23 cellular contexts compared by ENCODE assay signal in the genomic region with DNA sequence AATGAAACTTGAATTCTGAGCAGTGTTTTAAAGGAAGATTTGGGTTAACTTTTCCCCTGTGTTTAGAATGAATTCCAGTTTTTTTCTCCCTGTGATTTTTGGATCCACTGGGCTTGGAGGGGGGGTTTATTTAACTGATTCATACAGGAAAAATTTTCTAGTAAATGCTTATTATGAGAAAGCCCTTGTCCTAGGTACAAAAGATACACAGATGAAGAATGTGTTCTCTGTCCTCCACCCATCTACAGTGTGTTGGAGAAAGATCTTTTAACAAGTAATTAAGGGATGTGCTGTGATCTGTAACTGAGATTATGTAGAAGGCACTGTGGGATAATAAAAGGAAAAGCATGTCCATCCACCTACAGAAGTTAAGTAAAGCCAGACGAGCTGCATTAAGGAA.
A peak's percentile ranks its signal among the peaks of the same experiment; 100 is the strongest.
DNase-seq lines count a peak whose midpoint lies in the region; ATAC-seq, FAIRE-seq and TF ChIP-seq lines count a peak whose summit lies in the region.
"Had no signal": no experiment of that assay in that cellular context is flagged by ENCODE, and none has a peak within 500 bp of the region (broad histone marks: within the 10 kb centered on the region; RNA-seq: fewer than 3 reads in every experiment).

No MANE protein-coding gene starts in this region.

- H3K36me3 ChIP-seq in osteoblast (ENCODE audit: insufficient read depth, low read length) (no peaks in the 10 kb centered on the region), ascending aorta (no peaks in the 10 kb centered on the region)
- H3K36me3 ChIP-seq: esophagus squamous epithelium, heart left ventricle, thoracic aorta had no signal

- in situ Hi-C loops in astrocyte of the spinal cord (cut with HindIII; ENCODE audit: low sequenced_read_pairs), result no loop called here

- H3K4me1 ChIP-seq in osteoblast (ENCODE audit: insufficient read depth, low read length), result peaks cover 11% of the 10 kb centered on the region
- peaks cover 0 to 4% of the 10 kb centered on the region in 2 donors for H3K4me1 ChIP-seq in ascending aorta

- ATAC-seq in HG02870 (IDR thresholded peaks at IDR 0.05; ENCODE audit: unreplicated experiment), result peak; percentile 13
- ATAC-seq in HG03439 (IDR thresholded peaks at IDR 0.05; ENCODE audit: unreplicated experiment), result no peak
- ATAC-seq: heart left ventricle; K562; right cardiac atrium; stimulated activated effector memory CD8-positive, alpha-beta T cell treated with anti-CD3 and anti-CD28 coated beads, Interleukin-12 subunit alpha, Interleukin-12 subunit beta, amount 100 ng/mL, for 72 hours had no signal

- no peaks in the 10 kb centered on the region for H3K9me3 ChIP-seq in osteoblast (ENCODE audit: low read depth, low read length)
- H3K9me3 ChIP-seq in ascending aorta, result no peaks in the 10 kb centered on the region
- H3K9me3 ChIP-seq: esophagus squamous epithelium, heart left ventricle, thoracic aorta had no signal

- no peaks in the 10 kb centered on the region for H3K27me3 ChIP-seq in osteoblast (ENCODE audit: insufficient read depth, low read length)
- no peaks in the 10 kb centered on the region for H3K27me3 ChIP-seq in ascending aorta
- H3K27me3 ChIP-seq: esophagus squamous epithelium, heart left ventricle had no signal

- H3K79me2 ChIP-seq in osteoblast (ENCODE audit: insufficient read depth, low read length), result peaks cover 2% of the 10 kb centered on the region

- no peak for DNase-seq in D721Med (ENCODE audit: insufficient read length, low spot score)
- DNase-seq in astrocyte of the spinal cord (ENCODE audit: low read depth, low spot score), result peak; percentile 9
- peak; percentile 5 for DNase-seq in osteoblast (ENCODE audit: insufficient read length, low spot score, missing footprints)
- no peak for DNase-seq in inferior parietal cortex (ENCODE audit: extremely low spot score)
- DNase-seq in ascending aorta (ENCODE audit: low spot score in 2 of 2), result no peak
- DNase-seq: activated CD4-positive, alpha-beta T cell treated with anti-CD3 and anti-CD28 coated beads, Interleukin-2, amount 50 U/mL, for 1 hour; activated CD8-positive, alpha-beta memory T cell treated with anti-CD3 and anti-CD28 coated beads, Interleukin-2, amount 50 U/mL, for 48 hours; activated gamma-delta T cell; AML-193; anterior cingulate cortex; Calu3; effector CD4-positive, alpha-beta T cell; esophagus squamous epithelium; H9; heart left ventricle; NCI-H187; NCI-H446 treated with DMSO at 0.1 percent for 48 hours; right cardiac atrium had no signal

- peak overlapping the region; percentile 8 for H3K4me2 ChIP-seq in osteoblast (ENCODE audit: insufficient read depth, low read length)

- peak; percentile 51 for FAIRE-seq in D721Med (lab: Jason Lieb, UNC)
- FAIRE-seq: K562 had no signal

- no peak overlapping the region for H2AFZ ChIP-seq in osteoblast (ENCODE audit: low read length)

- no peak for TF ChIP-seq CTCF in D721Med (IDR thresholded peaks at IDR 0.05; ENCODE audit: insufficient read depth, missing control alignments)
- no peak for TF ChIP-seq CTCF in astrocyte of the spinal cord (IDR thresholded peaks at IDR 0.05; ENCODE audit: low read depth, low read length)
- TF ChIP-seq CTCF in osteoblast (IDR thresholded peaks at IDR 0.05; ENCODE audit: extremely low read depth, low read depth, low read length), result no peak
- TF ChIP-seq CTCF in ascending aorta (IDR thresholded peaks at IDR 0.05), result no peak

- intact Hi-C loops in ascending aorta (cut with DNase I), result no loop called here

- no peaks in the 10 kb centered on the region for H4K20me1 ChIP-seq in osteoblast (ENCODE audit: insufficient read depth, low read length)

- H3K4me3 ChIP-seq in astrocyte of the spinal cord (ENCODE audit: low read depth, low read length) (no peak overlapping the region), osteoblast (ENCODE audit: insufficient read depth, low read length) (no peak overlapping the region), ascending aorta (no peak overlapping the region)
- H3K4me3 ChIP-seq: esophagus squamous epithelium, heart left ventricle, K562, thoracic aorta had no signal

- H3K27ac ChIP-seq in osteoblast (ENCODE audit: low read depth, low read length) (no peak overlapping the region), ascending aorta (no peak overlapping the region)
- H3K27ac ChIP-seq: esophagus squamous epithelium, heart left ventricle, thoracic aorta had no signal

Comparison
In these comparisons a context has a peak if more than half of its experiments do, and no peak if none do; other contexts are left out.
1. DNase-seq: peak in astrocyte of the spinal cord (single experiment) and osteoblast (single experiment); none in D721Med (single experiment), inferior parietal cortex (single experiment) and ascending aorta (0 of 2).